12 cellular contexts compared by ENCODE assay signal in the genomic region with DNA sequence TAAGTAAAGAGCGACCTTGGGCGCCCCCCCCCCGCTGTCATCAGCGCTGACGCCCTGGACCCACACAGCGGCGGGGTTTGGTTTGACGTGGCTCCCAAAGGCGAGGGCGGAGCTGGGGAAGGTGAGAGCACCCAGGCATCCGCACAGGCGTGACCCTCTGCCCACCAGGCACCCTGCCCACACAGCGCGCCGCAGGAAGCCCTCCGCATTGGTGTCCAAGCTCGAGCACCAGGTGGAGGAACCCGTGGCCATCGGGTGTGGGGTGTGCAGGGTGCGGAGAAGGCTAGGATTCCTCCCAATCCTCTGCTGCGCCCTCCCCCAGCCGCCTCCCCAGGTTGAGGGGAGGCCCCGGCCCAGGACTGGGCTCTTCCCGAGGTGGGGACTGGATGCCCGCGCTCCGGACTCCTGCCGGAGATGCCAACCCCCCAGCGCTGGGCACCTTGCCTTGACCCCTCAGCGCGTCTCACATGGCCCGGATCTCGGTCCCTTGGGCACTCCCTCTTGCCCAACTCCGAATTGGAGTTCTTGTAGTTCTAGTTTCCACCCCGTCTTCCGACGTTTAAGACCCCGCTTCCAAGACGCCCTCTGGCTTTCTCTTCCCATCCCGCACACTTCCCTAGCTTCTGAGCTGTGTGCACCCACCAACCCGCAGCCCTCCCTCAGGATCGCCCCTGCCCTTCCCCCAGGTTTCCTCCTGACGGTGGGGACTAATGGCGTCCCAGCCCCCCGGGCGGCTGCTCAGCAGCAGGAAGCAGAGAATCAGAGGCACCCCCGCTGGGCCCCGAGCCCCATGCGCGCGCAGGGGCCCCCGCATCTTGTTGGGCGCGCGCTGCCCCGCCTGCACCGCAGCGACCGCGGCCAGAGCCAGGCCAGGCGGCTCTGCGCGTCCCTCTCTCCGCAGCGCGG. TPM values are rescaled to one million over a fixed set of nuclear protein-coding genes. Genes with fewer than 3 reads are reported as not detected.
A peak's percentile ranks its signal among the peaks of the same experiment; 100 is the strongest.
DNase-seq lines count a peak whose midpoint lies in the region; ATAC-seq and TF ChIP-seq lines count a peak whose summit lies in the region.
"Had no signal": no experiment of that assay in that cellular context is flagged by ENCODE, and none has a peak within 500 bp of the region (broad histone marks: within the 10 kb centered on the region; RNA-seq: fewer than 3 reads in every experiment).

No MANE protein-coding gene starts in this region.

- H3K4me1 ChIP-seq in SK-N-SH (ENCODE audit: control insufficient read depth in 1 of 2, insufficient read depth in 2 of 2, low read depth in 1 of 2, low read length in 1 of 2) (peaks cover 4 to 7% of the 10 kb centered on the region in 2 experiments; a peak in 2 of 4 replicates), iPS DF 6.9 (ENCODE audit: control insufficient read depth, insufficient read depth, low read length) (no peaks in the 10 kb centered on the region; the same call in 1 of the 2 replicates)

- H3K4me1 Mint-ChIP-seq in activated naive CD4-positive, alpha-beta T cell treated with anti-CD3 and anti-CD28 coated beads for 36 hours (ENCODE audit: low read depth): peaks cover 3% of the 10 kb centered on the region

- no peak overlapping the region for H3K9ac ChIP-seq in SK-N-SH

- no peaks in the 10 kb centered on the region for H3K9me3 Mint-ChIP-seq in activated naive CD4-positive, alpha-beta T cell treated with anti-CD3 and anti-CD28 coated beads for 36 hours

- POLR2A ChIA-PET in SK-N-SH (lab: Yijun Ruan, JAX): interaction anchor here (0.7 to 0.9 kb wide), 2 partner anchors 30 to 43 kb away, joined by 3 read pairs; a partner anchor contains a TSS

- peak overlapping the region; percentile 39 to 40 for H3K4me3 ChIP-seq in SK-N-SH (ENCODE audit: low read depth in 2 of 2, low read length in 1 of 2)
- peak overlapping the region; percentile 43; the same call in 1 of the 2 replicates for H3K4me3 ChIP-seq in iPS DF 6.9 (ENCODE audit: low read length)

- H3K27me3 ChIP-seq in SK-N-SH (ENCODE audit: insufficient read depth) (peaks cover 27% of the 10 kb centered on the region), iPS DF 6.9 (ENCODE audit: control insufficient read depth, insufficient read depth, low read length) (peaks cover 25% of the 10 kb centered on the region)

- H3K27me3 Mint-ChIP-seq in activated naive CD4-positive, alpha-beta T cell treated with anti-CD3 and anti-CD28 coated beads for 36 hours (ENCODE audit: low read depth): peaks cover 44% of the 10 kb centered on the region

- no peaks in the 10 kb centered on the region for H4K20me1 ChIP-seq in SK-N-SH (ENCODE audit: insufficient read depth)

- no peak for TF ChIP-seq RAD21 in SK-N-SH (IDR thresholded peaks at IDR 0.05; ENCODE audit: low read length)

- H3K9me2 ChIP-seq in SK-N-SH: no peaks in the 10 kb centered on the region

- H3K27ac Mint-ChIP-seq in activated naive CD4-positive, alpha-beta T cell treated with anti-CD3 and anti-CD28 coated beads for 36 hours: no peak overlapping the region

- no peak for TF ChIP-seq CTCF in SK-N-SH (IDR thresholded peaks at IDR 0.05)

- peaks cover 12% of the 10 kb centered on the region for H3F3A ChIP-seq in SK-N-SH (replicated peaks; ENCODE audit: insufficient read depth)

- peaks cover 1% of the 10 kb centered on the region for H3K36me3 Mint-ChIP-seq in activated naive CD4-positive, alpha-beta T cell treated with anti-CD3 and anti-CD28 coated beads for 36 hours (ENCODE audit: low read depth)

- H3K79me2 ChIP-seq in SK-N-SH (ENCODE audit: insufficient read depth): no peaks in the 10 kb centered on the region

- intact Hi-C loops in activated naive CD4-positive, alpha-beta T cell treated with anti-CD3 and anti-CD28 coated beads for 36 hours (cut with micrococcal nuclease): no loop called here

- H3K27ac ChIP-seq in SK-N-SH (ENCODE audit: low read depth in 2 of 2, low read length in 1 of 2) (no peak overlapping the region), iPS DF 6.9 (ENCODE audit: low read length) (no peak overlapping the region)
- H3K27ac ChIP-seq: esophagus muscularis mucosa had no signal

- no peak overlapping the region for H3K4me3 Mint-ChIP-seq in activated naive CD4-positive, alpha-beta T cell treated with anti-CD3 and anti-CD28 coated beads for 36 hours

- DNase-seq in NCI-H345 (lab: John Stamatoyannopoulos, UW) (peak; percentile 23), NCI-H345 treated with DMSO at 0.1 percent for 48 hours (lab: John Stamatoyannopoulos, UW; ENCODE audit: unreplicated experiment) (no peak), SK-N-SH (peak; percentile 78), iPS DF 6.9 (ENCODE audit: low read depth, low spot score) (no peak)
- DNase-seq in stimulated activated CD4-positive, alpha-beta T cell treated with anti-CD3 and anti-CD28 coated beads, Interleukin-4, amount 100 ng/mL, for 1 hour: peak; percentile 14
- no peak for DNase-seq in activated naive CD4-positive, alpha-beta T cell treated with anti-CD3 and anti-CD28 coated beads for 36 hours
- DNase-seq: NCI-H526 treated with DMSO at 0.1 percent for 48 hours, substantia nigra had no signal

- TF ChIP-seq EP300 in SK-N-SH (IDR thresholded peaks at IDR 0.05; ENCODE audit: borderline replicate concordance in 1 of 2, low read depth in 1 of 2, low read length in 1 of 2): no peak

- H3K36me3 ChIP-seq in SK-N-SH (replicated peaks in 1 of 2; ENCODE audit: control insufficient read depth in 1 of 2, insufficient read depth in 2 of 2, low read length in 1 of 2): no peaks in the 10 kb centered on the region
- H3K36me3 ChIP-seq in iPS DF 6.9 (ENCODE audit: control insufficient read depth, insufficient read depth, low read length): no peaks in the 10 kb centered on the region
- H3K36me3 ChIP-seq: esophagus muscularis mucosa had no signal

- H3K4me2 ChIP-seq in SK-N-SH: peak overlapping the region; percentile 70

- CTCF ChIA-PET in SK-N-SH (lab: Yijun Ruan, JAX): interaction anchor here (0.8 to 3.1 kb wide), 3 partner anchors 59 to 112 kb away, joined by 3 to 19 read pairs (median 3); a partner anchor contains a TSS
- CTCF ChIA-PET in activated naive CD4-positive, alpha-beta T cell treated with anti-CD3 and anti-CD28 coated beads for 36 hours (lab: Charles Lee): no interaction called here

- WGBS in SK-N-SH (ENCODE audit: low lambda C conversion rate): 7% methylated on average over 27 of the region's 66 CpGs
- no CpG with 5 or more reads among the region's 66 CpGs for WGBS in iPS DF 6.9 (ENCODE audit: insufficient coverage, insufficient read length)

- H2AFZ ChIP-seq in SK-N-SH (ENCODE audit: low read depth): no peak overlapping the region

- ATAC-seq in GM18502 (IDR thresholded peaks at IDR 0.05; ENCODE audit: poor library complexity, unreplicated experiment) (no peak), HG03175 (IDR thresholded peaks at IDR 0.05; ENCODE audit: unreplicated experiment) (no peak)

- H3K9me3 ChIP-seq in SK-N-SH: no peaks in the 10 kb centered on the region
- H3K9me3 ChIP-seq in iPS DF 6.9 (ENCODE audit: control insufficient read depth, insufficient read depth, low read length): no peaks in the 10 kb centered on the region
- H3K9me3 ChIP-seq: esophagus muscularis mucosa had no signal

TF ChIP-seq in SK-N-SH, 30 proteins besides CTCF, POLR2A, EP300 and RAD21 (continues in another document):
- TF ChIP-seq, protein P1, sequence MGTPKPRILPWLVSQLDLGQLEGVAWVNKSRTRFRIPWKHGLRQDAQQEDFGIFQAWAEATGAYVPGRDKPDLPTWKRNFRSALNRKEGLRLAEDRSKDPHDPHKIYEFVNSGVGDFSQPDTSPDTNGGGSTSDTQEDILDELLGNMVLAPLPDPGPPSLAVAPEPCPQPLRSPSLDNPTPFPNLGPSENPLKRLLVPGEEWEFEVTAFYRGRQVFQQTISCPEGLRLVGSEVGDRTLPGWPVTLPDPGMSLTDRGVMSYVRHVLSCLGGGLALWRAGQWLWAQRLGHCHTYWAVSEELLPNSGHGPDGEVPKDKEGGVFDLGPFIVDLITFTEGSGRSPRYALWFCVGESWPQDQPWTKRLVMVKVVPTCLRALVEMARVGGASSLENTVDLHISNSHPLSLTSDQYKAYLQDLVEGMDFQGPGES (IDR thresholded peaks at IDR 0.05; ENCODE audit: low read depth, low read length): no peak
- TF ChIP-seq FOXM1 (IDR thresholded peaks at IDR 0.05; ENCODE audit: low read depth): no peak
- TF ChIP-seq, protein P2, sequence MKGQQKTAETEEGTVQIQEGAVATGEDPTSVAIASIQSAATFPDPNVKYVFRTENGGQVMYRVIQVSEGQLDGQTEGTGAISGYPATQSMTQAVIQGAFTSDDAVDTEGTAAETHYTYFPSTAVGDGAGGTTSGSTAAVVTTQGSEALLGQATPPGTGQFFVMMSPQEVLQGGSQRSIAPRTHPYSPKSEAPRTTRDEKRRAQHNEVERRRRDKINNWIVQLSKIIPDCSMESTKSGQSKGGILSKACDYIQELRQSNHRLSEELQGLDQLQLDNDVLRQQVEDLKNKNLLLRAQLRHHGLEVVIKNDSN (IDR thresholded peaks at IDR 0.05; ENCODE audit: borderline replicate concordance, low read depth): no peak
- TF ChIP-seq FOXJ3 (CRISPR knock-in tag; IDR thresholded peaks at IDR 0.05): no peak
- TF ChIP-seq RFX5 (IDR thresholded peaks at IDR 0.05; ENCODE audit: low read length): no peak
- no peak for TF ChIP-seq NRF1 (IDR thresholded peaks at IDR 0.05; ENCODE audit: low read depth, low read length)
- no peak for TF ChIP-seq FOSL2 (IDR thresholded peaks at IDR 0.05; ENCODE audit: borderline replicate concordance, low read depth)
- TF ChIP-seq, protein P3, sequence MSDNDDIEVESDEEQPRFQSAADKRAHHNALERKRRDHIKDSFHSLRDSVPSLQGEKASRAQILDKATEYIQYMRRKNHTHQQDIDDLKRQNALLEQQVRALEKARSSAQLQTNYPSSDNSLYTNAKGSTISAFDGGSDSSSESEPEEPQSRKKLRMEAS (IDR thresholded peaks at IDR 0.05; ENCODE audit: low read depth): no peak
- TF ChIP-seq TCF12 (IDR thresholded peaks at IDR 0.05): no peak

RNA-seq across cellular contexts. Expression of a gene that starts 25.9 kb away (rescaled TPM):
- not detected in 2 replicates for polyA plus RNA-seq in SK-N-SH (2012; rRNA removed)
- not detected in 2 replicates for polyA plus RNA-seq in SK-N-SH (2012; cell fraction: cytosol; rRNA removed)
- polyA plus RNA-seq in SK-N-SH (2012; cell fraction: nucleus; rRNA removed): not detected in 2 replicates
- not detected for total RNA-seq in activated naive CD4-positive, alpha-beta T cell treated with anti-CD3 and anti-CD28 coated beads for 36 hours
- total RNA-seq: esophagus muscularis mucosa had no signal
- polyA plus RNA-seq: BJ had no signal

RNA-seq across cellular contexts. Expression of a gene that starts 29.3 kb away (rescaled TPM):
- 80.7 and 92.6 TPM in 2 replicates for polyA plus RNA-seq in SK-N-SH (2012; rRNA removed)
- 27.9 and 49.5 TPM in 2 replicates for polyA plus RNA-seq in SK-N-SH (2012; cell fraction: cytosol; rRNA removed)
- polyA plus RNA-seq in SK-N-SH (2012; cell fraction: nucleus; rRNA removed): 188 and 246 TPM in 2 replicates
- total RNA-seq in activated naive CD4-positive, alpha-beta T cell treated with anti-CD3 and anti-CD28 coated beads for 36 hours: 10 to 100 TPM; 67.1 to 74.2 TPM

RNA-seq across cellular contexts. Expression of a gene that starts 49.2 kb away (rescaled TPM):
- 7.4 and 9.5 TPM in 2 replicates for polyA plus RNA-seq in SK-N-SH (2012; rRNA removed)
- polyA plus RNA-seq in SK-N-SH (2012; cell fraction: cytosol; rRNA removed): 3.9 and 6.3 TPM in 2 replicates
- 12.9 and 14.4 TPM in 2 replicates for polyA plus RNA-seq in SK-N-SH (2012; cell fraction: nucleus; rRNA removed)
- not detected for total RNA-seq in activated naive CD4-positive, alpha-beta T cell treated with anti-CD3 and anti-CD28 coated beads for 36 hours

RNA-seq across cellular contexts. Expression of a gene that starts 59.8 kb away (rescaled TPM):
- polyA plus RNA-seq in SK-N-SH (2012; rRNA removed): 0.21 and 0.28 TPM in 2 replicates
- polyA plus RNA-seq in SK-N-SH (2012; cell fraction: cytosol; rRNA removed): 0.18 and 0.20 TPM in 2 replicates
- polyA plus RNA-seq in SK-N-SH (2012; cell fraction: nucleus; rRNA removed): 0.07 and 0.26 TPM in 2 replicates
- total RNA-seq in activated naive CD4-positive, alpha-beta T cell treated with anti-CD3 and anti-CD28 coated beads for 36 hours: not detected

Comparison
In these comparisons a context has a peak if more than half of its experiments do, and no peak if none do; other contexts are left out.
1. DNase-seq: peak in NCI-H345 (single experiment), SK-N-SH (single experiment) and stimulated activated CD4-positive, alpha-beta T cell treated with anti-CD3 and anti-CD28 coated beads, Interleukin-4, amount 100 ng/mL, for 1 hour (single experiment); none in NCI-H345 treated with DMSO at 0.1 percent for 48 hours (single experiment), iPS DF 6.9 (single experiment) and activated naive CD4-positive, alpha-beta T cell treated with anti-CD3 and anti-CD28 coated beads for 36 hours (single experiment).